8 cellular contexts compared by ENCODE assay signal in the genomic region with DNA sequence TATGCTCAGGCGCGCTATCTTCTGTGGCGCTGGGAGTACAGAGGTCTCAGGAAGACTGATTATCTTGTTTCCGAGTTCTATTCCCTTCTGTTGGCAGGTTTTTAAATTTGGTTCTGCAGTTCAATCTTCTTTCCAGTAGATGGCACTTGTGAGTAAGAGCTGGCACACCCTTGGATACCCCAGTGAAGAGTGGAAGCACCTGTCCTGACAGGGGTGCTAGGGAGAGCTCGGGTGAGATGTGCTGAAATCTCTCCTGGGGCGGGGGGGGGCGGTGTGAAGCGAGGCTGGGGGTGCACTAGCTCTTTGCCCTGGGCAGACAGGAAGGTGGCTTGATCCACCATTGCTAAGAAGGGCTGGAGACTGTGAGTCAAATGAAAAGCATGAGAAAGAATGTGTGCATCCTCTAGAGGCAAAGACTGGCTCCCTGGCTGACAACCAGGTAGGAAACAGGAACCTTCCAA.
DNase-seq lines count a peak whose midpoint lies in the region; ATAC-seq and TF ChIP-seq lines count a peak whose summit lies in the region.

No MANE protein-coding gene starts in this region.

- H3K27ac ChIP-seq in brain microvascular endothelial cell, result no peak overlapping the region
- H3K27ac ChIP-seq in right lobe of liver, result no peak overlapping the region

- TF ChIP-seq CTCF in brain microvascular endothelial cell (IDR thresholded peaks at IDR 0.05; ENCODE audit: low read depth, low read length, missing control alignments) (peak; percentile 84), right lobe of liver (IDR thresholded peaks at IDR 0.05) (peak; percentile 32 to 69 (median 60))

- no peaks in the 10 kb centered on the region for H3K9me3 ChIP-seq in right lobe of liver

- H3K27me3 ChIP-seq in brain microvascular endothelial cell (replicated peaks) (no peaks in the 10 kb centered on the region), right lobe of liver (no peaks in the 10 kb centered on the region)

- peak; percentile 62 for DNase-seq in ELR (ENCODE audit: low read depth)
- DNase-seq in NCI-H2227 treated with DMSO at 0.1 percent for 48 hours (lab: John Stamatoyannopoulos, UW), result peak; percentile 60
- DNase-seq in brain microvascular endothelial cell, result peak; percentile 32
- DNase-seq in right lobe of liver, result no peak
- DNase-seq in occipital lobe (lab: John Stamatoyannopoulos, UW), result no peak
- no peak for DNase-seq in GF-D8 (lab: John Stamatoyannopoulos, UW)

- intact Hi-C loops in right lobe of liver (cut with DNase I), result no loop called here

- no peak for TF ChIP-seq POLR2A in right lobe of liver (IDR thresholded peaks at IDR 0.05)

- no peaks in the 10 kb centered on the region for H3K4me1 ChIP-seq in right lobe of liver

- ATAC-seq in GM19452 (IDR thresholded peaks at IDR 0.05; ENCODE audit: unreplicated experiment) (peak; percentile 86), HG03280 (IDR thresholded peaks at IDR 0.05; ENCODE audit: unreplicated experiment) (peak; percentile 81), right lobe of liver (peak; percentile 85 to 96 (median 92))

- in situ Hi-C loops in brain microvascular endothelial cell (cut with HindIII; ENCODE audit: low pct_ligation_motif_present, low sequenced_read_pairs), result no loop called here

- H3K36me3 ChIP-seq in brain microvascular endothelial cell (replicated peaks) (no peaks in the 10 kb centered on the region), right lobe of liver (no peaks in the 10 kb centered on the region)

- WGBS in right lobe of liver (ENCODE audit: insufficient coverage, low coverage, low lambda C conversion rate, missing lambda C conversion rate), result 2% methylated on average over 6 of the region's 8 CpGs

- H3K4me3 ChIP-seq in brain microvascular endothelial cell (ENCODE audit: low read depth, low read length), result no peak overlapping the region
- H3K4me3 ChIP-seq in right lobe of liver, result no peak overlapping the region

Comparison
In these comparisons a context has a peak if more than half of its experiments do, and no peak if none do; other contexts are left out.
1. DNase-seq: peak in ELR (single experiment), NCI-H2227 treated with DMSO at 0.1 percent for 48 hours (single experiment) and brain microvascular endothelial cell (single experiment); none in right lobe of liver (0 of 3), occipital lobe (single experiment) and GF-D8 (single experiment).
2. Peak in every context shown above with its lines, with median percentiles within 50 percentile points of each other: ATAC-seq.